Comparison of ENCODE assay signal across 30 cellular contexts in the genomic region with DNA sequence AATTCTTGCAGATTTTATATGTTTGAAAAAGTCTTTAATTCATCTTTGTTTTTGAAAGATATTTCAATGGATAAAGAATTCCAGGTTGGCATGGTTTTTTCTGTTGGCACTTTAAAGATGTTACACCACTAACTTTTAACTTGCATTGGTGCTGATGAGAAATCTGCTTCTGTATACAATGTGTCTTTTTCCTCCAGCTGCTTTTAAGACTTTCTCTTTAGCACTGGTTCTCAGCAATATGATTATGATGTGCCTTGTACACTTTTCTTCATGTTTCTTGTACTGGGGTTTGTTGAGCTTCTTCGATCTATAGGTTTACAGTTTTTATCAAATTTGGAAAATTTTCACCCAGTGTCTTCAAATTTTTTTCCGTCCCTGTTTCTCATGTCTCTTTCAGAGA. TPM values are rescaled to one million over a fixed set of nuclear protein-coding genes. Genes with fewer than 3 reads are reported as not detected.
"Had no signal": no experiment of that assay in that cellular context is flagged by ENCODE, and none has a peak within 500 bp of the region (broad histone marks: within the 10 kb centered on the region; RNA-seq: fewer than 3 reads in every experiment).

No MANE protein-coding gene starts in this region.

- H3K4me3 ChIP-seq: neural progenitor cell, ovary, psoas muscle, skin epidermis, smooth muscle cell, spleen, stomach, thoracic aorta, thyroid gland, tibial nerve, upper lobe of left lung, vagina had no signal

- H3K9ac ChIP-seq: neural progenitor cell, parathyroid adenoma had no signal

- H3K4me2 ChIP-seq: neural progenitor cell, smooth muscle cell had no signal

- H3K9me3 Mint-ChIP-seq: naive thymus-derived CD4-positive, alpha-beta T cell; natural killer cell; nephron; neural progenitor cell; stimulated activated effector memory CD8-positive, alpha-beta T cell treated with anti-CD3 and anti-CD28 coated beads, Interleukin-12 subunit alpha, Interleukin-12 subunit beta, amount 100 ng/mL, for 72 hours; stimulated activated naive B cell treated with anti-CD40 and anti-IgM and Interleukin-4, amounts not matched to agents 10 μg/mL and 1 μg/mL and 100 μg/mL, for 72 hours; stimulated activated naive CD8-positive, alpha-beta T cell treated with anti-CD3 and anti-CD28 coated beads, Interleukin-15, Interleukin-2, amounts not matched to agents 100 ng/mL and 50 ng/mL, for 24 hours had no signal

- H3K36me3 ChIP-seq: ovary, thoracic aorta, thyroid gland, vagina had no signal

- H3K27ac ChIP-seq: neural progenitor cell, ovary, parathyroid adenoma, psoas muscle, skin epidermis, spleen, stomach, thoracic aorta, thyroid gland, tibial nerve, upper lobe of left lung, vagina had no signal

- H3K79me2 ChIP-seq: parathyroid adenoma had no signal

- ATAC-seq: naive thymus-derived CD4-positive, alpha-beta T cell; natural killer cell; psoas muscle; right cardiac atrium; sciatic nerve; stimulated activated effector memory CD8-positive, alpha-beta T cell treated with anti-CD3 and anti-CD28 coated beads, Interleukin-12 subunit alpha, Interleukin-12 subunit beta, amount 100 ng/mL, for 72 hours; stimulated activated naive B cell treated with anti-CD40 and anti-IgM and Interleukin-4, amounts not matched to agents 10 μg/mL and 1 μg/mL and 100 μg/mL, for 72 hours had no signal

- H3K27ac Mint-ChIP-seq: naive thymus-derived CD4-positive, alpha-beta T cell; natural killer cell; nephron; neural progenitor cell; stimulated activated effector memory CD8-positive, alpha-beta T cell treated with anti-CD3 and anti-CD28 coated beads, Interleukin-12 subunit alpha, Interleukin-12 subunit beta, amount 100 ng/mL, for 72 hours; stimulated activated naive B cell treated with anti-CD40 and anti-IgM and Interleukin-4, amounts not matched to agents 10 μg/mL and 1 μg/mL and 100 μg/mL, for 72 hours; stimulated activated naive CD8-positive, alpha-beta T cell treated with anti-CD3 and anti-CD28 coated beads, Interleukin-15, Interleukin-2, amounts not matched to agents 100 ng/mL and 50 ng/mL, for 24 hours had no signal

- H3K27me3 Mint-ChIP-seq: naive thymus-derived CD4-positive, alpha-beta T cell; progenitor cell of endocrine pancreas; stimulated activated naive B cell treated with anti-CD40 and anti-IgM and Interleukin-4, amounts not matched to agents 10 μg/mL and 1 μg/mL and 100 μg/mL, for 72 hours; stimulated activated naive CD8-positive, alpha-beta T cell treated with anti-CD3 and anti-CD28 coated beads, Interleukin-15, Interleukin-2, amounts not matched to agents 100 ng/mL and 50 ng/mL, for 24 hours had no signal

- FAIRE-seq: urothelium cell line had no signal

- H3K4me1 Mint-ChIP-seq: neural progenitor cell had no signal

- H2AFZ ChIP-seq: neural progenitor cell, parathyroid adenoma had no signal

- H3K36me3 Mint-ChIP-seq: natural killer cell had no signal

- H3K9me3 ChIP-seq: ovary, psoas muscle, spleen, stomach, thoracic aorta, thyroid gland, tibial nerve, upper lobe of left lung, vagina had no signal

- DNase-seq: naive thymus-derived CD4-positive, alpha-beta T cell; natural killer cell; occipital lobe; ovary; posterior cingulate gyrus; psoas muscle; right cardiac atrium; spleen; stimulated activated CD4-positive, alpha-beta T cell treated with anti-CD3 and anti-CD28 coated beads, Interleukin-12 subunit alpha, Interleukin-12 subunit beta, amount 100 ng/mL, for 4 hours; stimulated activated CD4-positive, alpha-beta T cell treated with anti-CD3 and anti-CD28 coated beads, Interleukin-1b, Interleukin-23, amount 100 ng/mL, for 48 hours; stimulated activated CD4-positive, alpha-beta T cell treated with anti-CD3 and anti-CD28 coated beads, Interleukin-4, amount 100 ng/mL, for 24 hours; stimulated activated naive B cell treated with anti-CD40 and anti-IgM and Interleukin-4, amounts not matched to agents 10 μg/mL and 1 μg/mL and 100 μg/mL, for 72 hours; stimulated activated naive CD4-positive, alpha-beta T cell treated with Interleukin-2 at 50 U/mL for 16 hours; stomach; thyroid gland; trophoblast cell; upper lobe of left lung had no signal

- H3K4me1 ChIP-seq: neural progenitor cell, parathyroid adenoma, psoas muscle, tibial nerve, vagina had no signal

- H3K4me3 Mint-ChIP-seq: naive thymus-derived CD4-positive, alpha-beta T cell; natural killer cell; nephron; neural progenitor cell; stimulated activated effector memory CD8-positive, alpha-beta T cell treated with anti-CD3 and anti-CD28 coated beads, Interleukin-12 subunit alpha, Interleukin-12 subunit beta, amount 100 ng/mL, for 72 hours; stimulated activated naive B cell treated with anti-CD40 and anti-IgM and Interleukin-4, amounts not matched to agents 10 μg/mL and 1 μg/mL and 100 μg/mL, for 72 hours; stimulated activated naive CD8-positive, alpha-beta T cell treated with anti-CD3 and anti-CD28 coated beads, Interleukin-15, Interleukin-2, amounts not matched to agents 100 ng/mL and 50 ng/mL, for 24 hours had no signal

- H3K27me3 ChIP-seq: neural progenitor cell, ovary, spleen, stomach, thyroid gland, tibial nerve, upper lobe of left lung, vagina had no signal

RNA-seq across cellular contexts. Expression of a gene that starts 29.3 kb away (rescaled TPM):
- total RNA-seq: thoracic aorta, vagina had no signal
